In genomic region chr2:37944268-37944667, GRCh38 we compare ENCODE assay signal across 28 cellular contexts.
"Had no signal": no experiment of that assay in that cellular context is flagged by ENCODE, and none has a peak within 500 bp of the region (broad histone marks: within the 10 kb centered on the region; RNA-seq: fewer than 3 reads in every experiment).

No MANE protein-coding gene starts in this region.

- H3K4me3 Mint-ChIP-seq: dendritic cell treated with granulocyte-macrophage colony-stimulating factor and Interleukin-4, amounts not matched to agents 40 ng/mL and 50 ng/mL, for 4 days; effector memory CD8-positive, alpha-beta T cell; endodermal cell; mesothelial cell of epicardium; naive B cell had no signal

- H3K27ac ChIP-seq: colonic mucosa, epithelial cell of prostate, esophagus squamous epithelium, gastrocnemius medialis, heart right ventricle, left lung, lower lobe of right lung had no signal

- ATAC-seq: effector memory CD8-positive, alpha-beta T cell; esophagus mucosa; gastrocnemius medialis; heart right ventricle; left cardiac atrium; left ventricle myocardium superior; lower lobe of right lung; mucosa of descending colon had no signal

- H3K4me1 Mint-ChIP-seq: endodermal cell, mesothelial cell of epicardium had no signal

- FAIRE-seq: endometrium, islet of Langerhans, keratinocyte had no signal

- H3K4me1 ChIP-seq: colonic mucosa, esophagus squamous epithelium, gastrocnemius medialis, heart right ventricle, left lung, lower lobe of right lung had no signal

- H3K36me3 ChIP-seq: colonic mucosa, esophagus squamous epithelium, gastrocnemius medialis, heart right ventricle, left lung, lower lobe of right lung had no signal

- DNase-seq: colonic mucosa; cortex of kidney; effector CD8-positive, alpha-beta T cell; effector memory CD8-positive, alpha-beta T cell; endodermal cell; erythroblast; esophagus squamous epithelium; foreskin fibroblast; foreskin melanocyte; gastrocnemius medialis; glutamatergic neuron; head of caudate nucleus; heart right ventricle; hippocampal formation; left cardiac atrium; left lung; left ventricle myocardium superior; lower lobe of right lung; mesenchymal stem cell; mucosa of descending colon; naive B cell had no signal

- H3K4me3 ChIP-seq: colonic mucosa, esophagus squamous epithelium, gastrocnemius medialis, heart right ventricle, left lung, lower lobe of right lung, mucosa of descending colon had no signal

- H3K9me3 ChIP-seq: colonic mucosa, gastrocnemius medialis, left lung, lower lobe of right lung, mucosa of descending colon had no signal

- H3K27me3 Mint-ChIP-seq: dendritic cell treated with granulocyte-macrophage colony-stimulating factor and Interleukin-4, amounts not matched to agents 40 ng/mL and 50 ng/mL, for 4 days; effector memory CD8-positive, alpha-beta T cell; naive B cell had no signal

- H3K27me3 ChIP-seq: colonic mucosa, esophagus squamous epithelium, gastrocnemius medialis, heart right ventricle, left lung had no signal

- H3K27ac Mint-ChIP-seq: dendritic cell treated with granulocyte-macrophage colony-stimulating factor and Interleukin-4, amounts not matched to agents 40 ng/mL and 50 ng/mL, for 4 days; endodermal cell; mesothelial cell of epicardium; naive B cell had no signal
